Comparison of ENCODE assay signal across 9 cellular contexts in the genomic region with DNA sequence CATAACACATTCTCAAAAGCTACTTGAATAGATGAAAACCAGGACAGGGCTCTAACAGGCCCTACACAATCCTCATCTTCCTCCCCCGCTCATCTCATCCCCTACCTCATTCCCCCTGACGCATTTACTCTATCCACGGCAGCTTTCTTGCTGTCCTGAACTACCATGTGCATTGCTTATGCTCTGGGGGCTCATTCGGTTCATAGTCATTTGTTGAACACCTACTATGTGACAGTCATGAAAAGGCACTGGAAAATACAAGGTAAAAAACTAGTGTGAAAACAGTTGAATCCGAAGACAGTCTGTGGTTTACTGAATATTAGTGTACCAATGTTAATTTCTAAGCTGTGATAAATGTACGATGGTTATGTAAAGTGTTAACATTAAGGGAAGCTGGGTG. TPM values are rescaled to one million over a fixed set of nuclear protein-coding genes. Genes with fewer than 3 reads are reported as not detected.
A peak's percentile ranks its signal among the peaks of the same experiment; 100 is the strongest.
DNase-seq lines count a peak whose midpoint lies in the region; ATAC-seq and TF ChIP-seq lines count a peak whose summit lies in the region.
"Had no signal": no experiment of that assay in that cellular context is flagged by ENCODE, and none has a peak within 500 bp of the region (broad histone marks: within the 10 kb centered on the region; RNA-seq: fewer than 3 reads in every experiment).

No MANE protein-coding gene starts in this region.

- no peaks in the 10 kb centered on the region for H3K36me3 Mint-ChIP-seq in naive B cell

- peak overlapping the region; percentile 99 for H3K4me3 ChIP-seq in AG09309 (ENCODE audit: control insufficient read depth, low read depth, low read length)
- H3K4me3 ChIP-seq in Jurkat, Clone E6-1 (ENCODE audit: low read length) = peak overlapping the region; percentile 100
- peak overlapping the region; percentile 99 for H3K4me3 ChIP-seq in choroid plexus epithelial cell (ENCODE audit: low read depth, low read length)

- no peaks in the 10 kb centered on the region for H3K27me3 Mint-ChIP-seq in naive B cell

- no peak for DNase-seq in AG09309 (ENCODE audit: low read depth)
- DNase-seq in Jurkat, Clone E6-1 (ENCODE audit: low read depth, low spot score) = no peak
- DNase-seq in choroid plexus epithelial cell (ENCODE audit: low read depth) = no peak
- no peak for DNase-seq in naive B cell
- DNase-seq in C1 segment of cervical spinal cord (lab: John Stamatoyannopoulos, UW) = no peak
- DNase-seq in putamen (ENCODE audit: low spot score) = no peak
- DNase-seq: T1000 had no signal

- H3K27ac Mint-ChIP-seq in naive B cell = peak overlapping the region in 4 of 6 donors; percentile 92 to 98 (median 96)

- TF ChIP-seq CTCF in AG09309 (IDR thresholded peaks at IDR 0.05; ENCODE audit: control insufficient read depth, insufficient read depth, low read depth, low read length, missing control alignments) = no peak
- TF ChIP-seq CTCF in choroid plexus epithelial cell (conservative IDR thresholded peaks at IDR 0.05; ENCODE audit: low read depth, low read length) = no peak

- peaks cover 0 to 8% (median 0%) of the 10 kb centered on the region in 7 donors for H3K9me3 Mint-ChIP-seq in naive B cell

- no peak for ATAC-seq in naive B cell (ENCODE audit: low read depth in 2 of 2)
- ATAC-seq in GM18520 (IDR thresholded peaks at IDR 0.05; ENCODE audit: unreplicated experiment) = no peak
- no peak for ATAC-seq in GM21723 (IDR thresholded peaks at IDR 0.05; ENCODE audit: unreplicated experiment)

- H3K4me3 Mint-ChIP-seq in naive B cell = peak overlapping the region; percentile 93 to 99 (median 98)

- peaks cover 28 to 54% (median 43%) of the 10 kb centered on the region in 3 donors for H3K4me1 Mint-ChIP-seq in naive B cell

RNA-seq across cellular contexts. Expression of gene EIPR1, which starts 0.8 kb away (rescaled TPM):
- polyA plus RNA-seq in Jurkat, Clone E6-1 (2012; ENCODE audit: insufficient read depth, insufficient read length) = 75.1 TPM
- 10 to 100 TPM; 35.7 to 53.9 (median 40.9) TPM for polyA plus RNA-seq in naive B cell (ENCODE audit: low read depth in 6 of 6)

RNA-seq across cellular contexts. Expression of gene TRAPPC12, which starts 2.7 kb away (rescaled TPM):
- 74.5 TPM for polyA plus RNA-seq in Jurkat, Clone E6-1 (2012; ENCODE audit: insufficient read depth, insufficient read length)
- 10 to 100 TPM; 31.3 to 36.3 (median 33.1) TPM for polyA plus RNA-seq in naive B cell (ENCODE audit: low read depth in 6 of 6)
